In the genomic region with DNA sequence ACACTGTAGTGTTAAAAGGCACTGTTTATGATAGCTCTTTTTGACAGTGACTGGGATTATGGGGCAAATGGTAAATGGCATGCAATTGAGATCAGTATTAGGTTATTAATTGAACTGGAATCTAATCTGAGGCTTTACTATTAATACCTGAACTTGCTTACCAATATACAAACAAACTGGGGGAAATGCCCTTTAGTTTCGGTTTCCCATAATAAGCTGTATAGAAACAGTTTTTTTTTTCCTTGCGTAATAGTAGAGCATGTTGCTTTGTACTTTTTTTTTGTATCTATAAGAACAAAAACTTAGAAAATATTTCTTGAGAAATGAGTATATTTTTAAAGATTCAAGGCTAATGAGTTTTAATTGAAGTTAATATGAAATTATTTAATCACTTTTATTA, we compare ENCODE assay signal across 9 cellular contexts.
A peak's percentile ranks its signal among the peaks of the same experiment; 100 is the strongest.
DNase-seq lines count a peak whose midpoint lies in the region; ATAC-seq and TF ChIP-seq lines count a peak whose summit lies in the region.
"Had no signal": no experiment of that assay in that cellular context is flagged by ENCODE, and none has a peak within 500 bp of the region (broad histone marks: within the 10 kb centered on the region; RNA-seq: fewer than 3 reads in every experiment).

No MANE protein-coding gene starts in this region.

- H3K9me3 Mint-ChIP-seq in activated naive CD8-positive, alpha-beta T cell treated with anti-CD3 and anti-CD28 coated beads, Interleukin-2, amount 50 U/mL, for 24 hours = no peaks in the 10 kb centered on the region
- peaks cover 1% of the 10 kb centered on the region for H3K9me3 Mint-ChIP-seq in activated naive CD8-positive, alpha-beta T cell treated with anti-CD3 and anti-CD28 coated beads for 36 hours

- H3K4me1 ChIP-seq in adipocyte (ENCODE audit: control insufficient read depth, insufficient read depth, low read length) = peaks cover 77% of the 10 kb centered on the region
- H3K4me1 ChIP-seq in vagina = peaks cover 70% of the 10 kb centered on the region

- H3K9me3 ChIP-seq in adipocyte (ENCODE audit: control insufficient read depth, low read length) (no peaks in the 10 kb centered on the region), vagina (no peaks in the 10 kb centered on the region)

- ATAC-seq in activated naive CD8-positive, alpha-beta T cell treated with anti-CD3 and anti-CD28 coated beads, Interleukin-2, amount 50 U/mL, for 24 hours = no peak
- ATAC-seq in HG03135 (IDR thresholded peaks at IDR 0.05; ENCODE audit: unreplicated experiment) = peak; percentile 29
- no peak for ATAC-seq in HG02840 (IDR thresholded peaks at IDR 0.05; ENCODE audit: low FRiP score, unreplicated experiment)
- no peak for ATAC-seq in omental fat pad (ENCODE audit: low FRiP score)

- H3K4me1 Mint-ChIP-seq in activated naive CD8-positive, alpha-beta T cell treated with anti-CD3 and anti-CD28 coated beads, Interleukin-2, amount 50 U/mL, for 24 hours = peaks cover 67% of the 10 kb centered on the region
- H3K4me1 Mint-ChIP-seq in activated naive CD8-positive, alpha-beta T cell treated with anti-CD3 and anti-CD28 coated beads for 36 hours = peaks cover 55% of the 10 kb centered on the region

- no peak overlapping the region for H3K4me3 Mint-ChIP-seq in activated naive CD8-positive, alpha-beta T cell treated with anti-CD3 and anti-CD28 coated beads, Interleukin-2, amount 50 U/mL, for 24 hours
- no peak overlapping the region for H3K4me3 Mint-ChIP-seq in activated naive CD8-positive, alpha-beta T cell treated with anti-CD3 and anti-CD28 coated beads for 36 hours

- H3K27ac ChIP-seq in vagina = peak overlapping the region; percentile 16

- H3K27me3 ChIP-seq in adipocyte (replicated peaks; ENCODE audit: control insufficient read depth, insufficient read depth, low read length) = no peaks in the 10 kb centered on the region
- H3K27me3 ChIP-seq in vagina = no peaks in the 10 kb centered on the region

- H3K27ac Mint-ChIP-seq in activated naive CD8-positive, alpha-beta T cell treated with anti-CD3 and anti-CD28 coated beads, Interleukin-2, amount 50 U/mL, for 24 hours = peak overlapping the region; percentile 37
- H3K27ac Mint-ChIP-seq in activated naive CD8-positive, alpha-beta T cell treated with anti-CD3 and anti-CD28 coated beads for 36 hours = no peak overlapping the region

- intact Hi-C loops in vagina (cut with DNase I) = no loop called here

- DNase-seq in activated naive CD8-positive, alpha-beta T cell treated with anti-CD3 and anti-CD28 coated beads, Interleukin-2, amount 50 U/mL, for 24 hours = no peak
- DNase-seq in activated naive CD8-positive, alpha-beta T cell treated with anti-CD3 and anti-CD28 coated beads for 36 hours = no peak
- DNase-seq in adipocyte (ENCODE audit: low read depth) = peak; percentile 65
- no peak for DNase-seq in vagina (ENCODE audit: extremely low spot score in 2 of 2)
- no peak for DNase-seq in NCI-H128 (lab: John Stamatoyannopoulos, UW; ENCODE audit: unreplicated experiment)
- DNase-seq in omental fat pad (ENCODE audit: low spot score) = no peak
- DNase-seq: NCI-H1417 had no signal

- no peak for TF ChIP-seq POLR2A in vagina (IDR thresholded peaks at IDR 0.05)

- no peaks in the 10 kb centered on the region for H3K27me3 Mint-ChIP-seq in activated naive CD8-positive, alpha-beta T cell treated with anti-CD3 and anti-CD28 coated beads, Interleukin-2, amount 50 U/mL, for 24 hours
- no peaks in the 10 kb centered on the region for H3K27me3 Mint-ChIP-seq in activated naive CD8-positive, alpha-beta T cell treated with anti-CD3 and anti-CD28 coated beads for 36 hours

- H3K4me3 ChIP-seq in adipocyte (ENCODE audit: low read length) (no peak overlapping the region), vagina (no peak overlapping the region)

- H3K36me3 ChIP-seq in adipocyte (ENCODE audit: control insufficient read depth, insufficient read depth, low read length, severe bottlenecking) (peaks cover 29% of the 10 kb centered on the region), vagina (no peaks in the 10 kb centered on the region)

- H3K36me3 Mint-ChIP-seq in activated naive CD8-positive, alpha-beta T cell treated with anti-CD3 and anti-CD28 coated beads, Interleukin-2, amount 50 U/mL, for 24 hours (ENCODE audit: low read depth) = peaks cover 12% of the 10 kb centered on the region
- H3K36me3 Mint-ChIP-seq in activated naive CD8-positive, alpha-beta T cell treated with anti-CD3 and anti-CD28 coated beads for 36 hours = peaks cover 22% of the 10 kb centered on the region

- TF ChIP-seq CTCF in vagina (IDR thresholded peaks at IDR 0.05) = no peak
- no peak for TF ChIP-seq CTCF in omental fat pad (IDR thresholded peaks at IDR 0.05)

- H3K9ac ChIP-seq in adipocyte (ENCODE audit: low read length) = no peak overlapping the region
